In the genomic region with DNA sequence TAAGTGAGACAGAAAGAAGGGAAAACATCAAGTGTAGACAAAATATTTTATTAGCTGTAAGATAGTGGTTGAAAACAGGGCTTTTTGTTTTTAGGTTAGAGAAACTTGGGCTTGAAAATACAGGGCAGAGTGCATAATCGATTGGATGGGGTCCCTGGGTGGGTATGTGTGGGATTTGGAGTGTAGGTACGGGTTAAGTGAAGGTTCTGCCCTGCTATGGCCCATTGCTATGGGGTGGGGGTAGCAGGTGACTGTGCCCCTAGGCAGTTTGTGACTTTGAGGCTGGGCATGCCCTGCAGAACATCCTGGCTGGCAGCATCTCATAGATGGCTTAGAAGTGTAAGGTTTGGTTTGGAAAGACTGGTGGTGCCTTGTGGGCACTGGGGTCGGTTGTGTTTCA, we compare ENCODE assay signal across 9 cellular contexts. TPM values are rescaled to one million over a fixed set of nuclear protein-coding genes. Genes with fewer than 3 reads are reported as not detected.
DNase-seq lines count a peak whose midpoint lies in the region; ATAC-seq, FAIRE-seq and TF ChIP-seq lines count a peak whose summit lies in the region.
"Had no signal": no experiment of that assay in that cellular context is flagged by ENCODE, and none has a peak within 500 bp of the region (broad histone marks: within the 10 kb centered on the region; RNA-seq: fewer than 3 reads in every experiment).

No MANE protein-coding gene starts in this region.

- no peak for TF ChIP-seq POLR2A in GM18505 (IDR thresholded peaks at IDR 0.05; ENCODE audit: borderline replicate concordance, extremely low read depth, insufficient read depth, insufficient read length)

- peak overlapping the region; percentile 34 for H3K27ac ChIP-seq in AG04450 (ENCODE audit: low read depth, low read length)

- H3K4me3 Mint-ChIP-seq in HFFc6 (peak overlapping the region; percentile 74), brain (peak overlapping the region in 4 of 5 experiments; percentile 27 to 76 (median 50)), natural killer cell (peak overlapping the region; percentile 35)

- H3K4me3 ChIP-seq in AG04450 (ENCODE audit: low read depth, low read length), result no peak overlapping the region

- peaks cover 90% of the 10 kb centered on the region for H3K4me1 Mint-ChIP-seq in HFFc6 (ENCODE audit: low read depth)
- peaks cover 27% of the 10 kb centered on the region for H3K4me1 Mint-ChIP-seq in brain
- H3K4me1 Mint-ChIP-seq in natural killer cell, result peaks cover 17 to 41% of the 10 kb centered on the region in 2 donors

- intact Hi-C loops in natural killer cell (cut with micrococcal nuclease), result loop anchor here (2.0 kb wide), 1 partner anchor 13 kb away; no protein-coding TSS in a partner anchor

- H3K27me3 ChIP-seq in AG04450 (ENCODE audit: control insufficient read depth, insufficient read depth, low read length), result no peaks in the 10 kb centered on the region

- CTCF ChIA-PET in AG04450 (lab: Charles Lee), result no interaction called here

- TF ChIP-seq CTCF in AG04450 (IDR thresholded peaks at IDR 0.05; ENCODE audit: low read depth, low read length) (no peak), HFFc6 (IDR thresholded peaks at IDR 0.05) (no peak), brain (conservative IDR thresholded peaks at IDR 0.05) (no peak), natural killer cell (IDR thresholded peaks at IDR 0.05) (no peak)

- H3K9me3 ChIP-seq in AG04450 (ENCODE audit: control insufficient read depth, insufficient read depth, low read length), result no peaks in the 10 kb centered on the region; the same call in 1 of the 2 replicates

- DNase-seq in AG04450 (ENCODE audit: low read depth, low spot score) (no peak), HFFc6 (no peak), natural killer cell (no peak), NCI-H2196 (lab: John Stamatoyannopoulos, UW; ENCODE audit: unreplicated experiment) (no peak), DMS79 treated with DMSO at 0.1 percent for 48 hours (lab: John Stamatoyannopoulos, UW) (no peak), RCC 7860 (ENCODE audit: low spot score) (no peak)
- DNase-seq: cerebellar nuclear complex had no signal

- POLR2A ChIA-PET in AG04450 (lab: Yijun Ruan, JAX), result interaction anchor here (1.0 kb wide), 1 partner anchor 14 kb away, joined by 3 read pairs; no protein-coding TSS in a partner anchor

- peaks cover 33% of the 10 kb centered on the region for H3K27me3 Mint-ChIP-seq in HFFc6 (ENCODE audit: insufficient read depth)
- H3K27me3 Mint-ChIP-seq in brain, result peaks cover 4% of the 10 kb centered on the region
- H3K27me3 Mint-ChIP-seq in natural killer cell (ENCODE audit: low read depth in 2 of 2), result peaks cover 0 to 7% of the 10 kb centered on the region in 2 donors

- ATAC-seq in natural killer cell (no peak), GM18505 (IDR thresholded peaks at IDR 0.05; ENCODE audit: unreplicated experiment) (no peak)

- peak overlapping the region; percentile 97 for H3K27ac Mint-ChIP-seq in HFFc6
- peak overlapping the region; percentile 29 to 99 (median 36) for H3K27ac Mint-ChIP-seq in brain
- H3K27ac Mint-ChIP-seq in natural killer cell, result peak overlapping the region; percentile 78 to 80

- no peaks in the 10 kb centered on the region for H3K9me3 Mint-ChIP-seq in HFFc6
- H3K9me3 Mint-ChIP-seq in brain, result no peaks in the 10 kb centered on the region
- H3K9me3 Mint-ChIP-seq in natural killer cell, result no peaks in the 10 kb centered on the region

- FAIRE-seq in RCC 7860 (lab: Jason Lieb, UNC), result no peak

- H3K36me3 Mint-ChIP-seq in HFFc6 (ENCODE audit: low read depth), result peaks cover 74% of the 10 kb centered on the region
- peaks cover 52% of the 10 kb centered on the region for H3K36me3 Mint-ChIP-seq in brain
- peaks cover 20% of the 10 kb centered on the region for H3K36me3 Mint-ChIP-seq in natural killer cell

RNA-seq across cellular contexts. Expression of gene FAM131A, which starts 3.7 kb away (rescaled TPM):
- polyA plus RNA-seq in AG04450 (2011; rRNA removed) (8.5 and 9.3 TPM in 2 replicates), brain (ENCODE audit: insufficient read depth, low read depth, low replicate concordance) (71.5 TPM)
- 13.3 and 13.7 TPM in 2 replicates for polyA minus RNA-seq in AG04450 (2011; rRNA and poly(A)+ RNA removed)
- total RNA-seq in HFFc6 (2021; fragmentation: NEBNext Ultra II Directional; extraction: Animal tissue kit (Norgen Biotek cat#: 25700)), result 10 to 100 TPM; 11.2 to 13.6 (median 11.9) TPM
- 1 to 10 TPM; 6.9 to 8.8 (median 8.5) TPM for total RNA-seq in natural killer cell

RNA-seq across cellular contexts. Expression of gene EIF4G1, which starts 19.3 kb away (rescaled TPM):
- polyA plus RNA-seq in AG04450 (2011; rRNA removed), result 191 and 224 TPM in 2 replicates
- polyA minus RNA-seq in AG04450 (2011; rRNA and poly(A)+ RNA removed), result 269 and 272 TPM in 2 replicates
- total RNA-seq in HFFc6 (2021; fragmentation: NEBNext Ultra II Directional; extraction: Animal tissue kit (Norgen Biotek cat#: 25700)), result 100 to 1,000 TPM; 522 to 605 (median 559) TPM
- 183 TPM for polyA plus RNA-seq in brain (ENCODE audit: insufficient read depth, low read depth, low replicate concordance)
- total RNA-seq in natural killer cell, result 100 to 1,000 TPM; 220 to 235 (median 227) TPM

RNA-seq across cellular contexts. Expression of gene CLCN2, which starts 27.7 kb away (rescaled TPM):
- polyA plus RNA-seq in AG04450 (2011; rRNA removed) (1.7 and 2.1 TPM in 2 replicates), brain (ENCODE audit: insufficient read depth, low read depth, low replicate concordance) (2.6 TPM)
- 6.6 and 7.0 TPM in 2 replicates for polyA minus RNA-seq in AG04450 (2011; rRNA and poly(A)+ RNA removed)
- total RNA-seq in HFFc6 (2021; fragmentation: NEBNext Ultra II Directional; extraction: Animal tissue kit (Norgen Biotek cat#: 25700)), result 1 to 10 TPM; 3.4 to 5.1 (median 4.2) TPM
- total RNA-seq in natural killer cell, result 1 to 10 TPM; 7.8 to 8.2 (median 8.1) TPM

RNA-seq across cellular contexts. Expression of gene POLR2H, which starts 27.8 kb away (rescaled TPM):
- polyA plus RNA-seq in AG04450 (2011; rRNA removed), result 81.2 and 94.4 TPM in 2 replicates
- polyA minus RNA-seq in AG04450 (2011; rRNA and poly(A)+ RNA removed), result 36.9 and 42.9 TPM in 2 replicates
- 10 to 100 TPM; 45.4 to 68.6 (median 50.1) TPM for total RNA-seq in HFFc6 (2021; fragmentation: NEBNext Ultra II Directional; extraction: Animal tissue kit (Norgen Biotek cat#: 25700))
- polyA plus RNA-seq in brain (ENCODE audit: insufficient read depth, low read depth, low replicate concordance), result 90.7 TPM
- 10 to 100 TPM; 33.0 to 49.8 (median 41.1) TPM for total RNA-seq in natural killer cell

RNA-seq across cellular contexts. Expression of gene PSMD2, which starts 34.7 kb away (rescaled TPM):
- polyA plus RNA-seq in AG04450 (2011; rRNA removed), result 318 and 363 TPM in 2 replicates
- polyA minus RNA-seq in AG04450 (2011; rRNA and poly(A)+ RNA removed), result 639 and 713 TPM in 2 replicates
- total RNA-seq in HFFc6 (2021; fragmentation: NEBNext Ultra II Directional; extraction: Animal tissue kit (Norgen Biotek cat#: 25700)), result 100 to 1,000 TPM; 620 to 777 (median 730) TPM
- 325 TPM for polyA plus RNA-seq in brain (ENCODE audit: insufficient read depth, low read depth, low replicate concordance)
- 100 to 1,000 TPM; 218 to 237 (median 231) TPM for total RNA-seq in natural killer cell

Comparison
In these comparisons a context has a peak if more than half of its experiments do, and no peak if none do; other contexts are left out.
1. H3K27ac Mint-ChIP-seq: peak in every context shown above with its lines; median percentile 97 in HFFc6; 79 in natural killer cell; 36 in brain.